Comparison of ENCODE assay signal across 8 cellular contexts in the genomic region with DNA sequence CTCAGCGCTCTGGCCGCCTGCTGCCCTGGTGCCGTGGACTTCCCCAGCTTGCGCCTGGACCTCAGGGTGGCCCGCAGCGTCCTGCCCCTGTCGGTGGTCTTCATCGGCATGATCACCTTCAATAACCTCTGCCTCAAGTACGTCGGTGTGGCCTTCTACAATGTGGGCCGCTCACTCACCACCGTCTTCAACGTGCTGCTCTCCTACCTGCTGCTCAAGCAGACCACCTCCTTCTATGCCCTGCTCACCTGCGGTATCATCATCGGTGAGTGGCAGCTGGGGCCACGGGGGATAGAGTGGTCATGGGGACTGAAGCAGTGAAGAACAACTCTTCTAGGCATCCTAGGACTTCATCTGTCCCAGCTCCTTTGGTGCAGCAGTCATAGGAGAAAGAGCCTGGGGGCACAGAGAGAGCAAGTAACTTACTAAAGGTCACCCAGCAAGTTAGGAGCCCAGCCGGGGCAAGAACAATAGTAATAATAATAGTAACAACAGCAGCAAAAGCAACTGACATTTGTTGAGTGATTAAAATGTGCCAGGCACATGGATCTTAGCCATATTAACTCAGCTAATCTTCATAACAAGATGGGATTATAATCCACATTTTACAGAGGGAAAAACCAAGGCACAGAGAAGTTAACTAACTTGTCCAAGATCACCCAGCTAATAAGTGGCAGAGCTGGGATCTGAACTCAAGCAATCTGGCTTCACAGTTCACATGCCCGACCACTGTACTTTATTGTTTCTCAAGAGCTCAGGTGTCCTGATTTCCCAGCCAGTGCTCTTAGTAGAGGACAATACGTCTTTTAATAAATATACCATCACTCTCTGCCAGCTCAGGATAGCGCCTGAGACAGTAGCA. TPM values are rescaled to one million over a fixed set of nuclear protein-coding genes. Genes with fewer than 3 reads are reported as not detected.
DNase-seq lines count a peak whose midpoint lies in the region; ATAC-seq, FAIRE-seq and TF ChIP-seq lines count a peak whose summit lies in the region.

No MANE protein-coding gene starts in this region.

- peaks cover 0 to 14% (median 9%) of the 10 kb centered on the region in 4 donors for H3K36me3 ChIP-seq in sigmoid colon

- H3K36me3 Mint-ChIP-seq in T-helper 17 cell (ENCODE audit: low read depth) = no peaks in the 10 kb centered on the region

- H3K4me1 ChIP-seq in sigmoid colon = peaks cover 0 to 47% (median 31%) of the 10 kb centered on the region in 4 donors

- peak overlapping the region in 2 of 4 donors; percentile 87 to 89 for H3K27ac ChIP-seq in sigmoid colon

- no peak for TF ChIP-seq EP300 in sigmoid colon (IDR thresholded peaks at IDR 0.05)

- ATAC-seq in T-helper 17 cell = no peak

- peaks cover 25% of the 10 kb centered on the region for H3K4me1 Mint-ChIP-seq in T-helper 17 cell

- no peak for DNase-seq in H54 (ENCODE audit: insufficient read length, low spot score)
- no peak for DNase-seq in T-helper 17 cell
- no peak for DNase-seq in fibroblast of the aortic adventitia (ENCODE audit: low read depth)
- no peak for DNase-seq in sigmoid colon
- DNase-seq in kidney glomerular epithelial cell (lab: John Stamatoyannopoulos, UW) = no peak
- no peak for DNase-seq in NCI-H345 (lab: John Stamatoyannopoulos, UW)
- no peak for DNase-seq in EL
- no peak for DNase-seq in Kasumi-1 (lab: John Stamatoyannopoulos, UW)

- H3K4me3 ChIP-seq in fibroblast of the aortic adventitia (ENCODE audit: low read depth, low read length) (peak overlapping the region; percentile 93), sigmoid colon (peak overlapping the region; percentile 63 to 92 (median 77))

- H3K27ac Mint-ChIP-seq in T-helper 17 cell = peak overlapping the region; percentile 92

- peak overlapping the region; percentile 95 for H3K4me3 Mint-ChIP-seq in T-helper 17 cell

- H3K27me3 Mint-ChIP-seq in T-helper 17 cell = no peaks in the 10 kb centered on the region

- intact Hi-C loops in sigmoid colon (cut with DNase I) = loop anchor here (10.0 kb wide), 1 partner anchor 318 kb away; a partner anchor contains a TSS

- TF ChIP-seq POLR2A in H54 (IDR thresholded peaks at IDR 0.05; ENCODE audit: low read depth, low read length) = 0 out of 2 replicates have a peak, but pooled peaks have one; percentile 12
- no peak for TF ChIP-seq POLR2A in sigmoid colon (IDR thresholded peaks at IDR 0.05)

- no peak for TF ChIP-seq CTCF in fibroblast of the aortic adventitia (IDR thresholded peaks at IDR 0.05; ENCODE audit: insufficient read depth, low read length)
- no peak for TF ChIP-seq CTCF in sigmoid colon (IDR thresholded peaks at IDR 0.05)

- H3K27me3 ChIP-seq in sigmoid colon = no peaks in the 10 kb centered on the region

- 82 to 89% methylated on average over 20 of the region's 20 CpGs for WGBS in sigmoid colon, 2 donors

- no peak for FAIRE-seq in H54 (lab: Jason Lieb, UNC)

- no peaks in the 10 kb centered on the region for H3K9me3 ChIP-seq in T-helper 17 cell (ENCODE audit: control insufficient read depth, low read length, poor library complexity, severe bottlenecking)
- H3K9me3 ChIP-seq in sigmoid colon = no peaks in the 10 kb centered on the region

RNA-seq across cellular contexts. Expression of a gene that starts 1.4 kb away (rescaled TPM):
- total RNA-seq in T-helper 17 cell (10 to 100 TPM in 1 of 2 donors, 1 to 10 TPM in 1; 7.9 to 12.6 TPM), fibroblast of the aortic adventitia (ENCODE audit: low replicate concordance) (2.7 and 6.2 TPM in 2 replicates), sigmoid colon (1 to 10 TPM; 5.3 to 8.6 (median 7.2) TPM)
- 10 to 100 TPM; 11.6 to 38.9 (median 20.4) TPM for polyA plus RNA-seq in sigmoid colon

RNA-seq across cellular contexts. Expression of a gene that starts 41.0 kb away (rescaled TPM):
- 100 to 1,000 TPM; 200 to 224 TPM for total RNA-seq in T-helper 17 cell
- 12.6 and 19.6 TPM in 2 replicates for total RNA-seq in fibroblast of the aortic adventitia (ENCODE audit: low replicate concordance)
- total RNA-seq in sigmoid colon = 10 to 100 TPM; 27.5 to 49.3 (median 38.9) TPM
- 10 to 100 TPM in 2 of 3 donors, 1 to 10 TPM in 1; 5.3 to 14.9 (median 13.2) TPM for polyA plus RNA-seq in sigmoid colon
